Comparison of ENCODE assay signal across 9 cellular contexts in the genomic region with DNA sequence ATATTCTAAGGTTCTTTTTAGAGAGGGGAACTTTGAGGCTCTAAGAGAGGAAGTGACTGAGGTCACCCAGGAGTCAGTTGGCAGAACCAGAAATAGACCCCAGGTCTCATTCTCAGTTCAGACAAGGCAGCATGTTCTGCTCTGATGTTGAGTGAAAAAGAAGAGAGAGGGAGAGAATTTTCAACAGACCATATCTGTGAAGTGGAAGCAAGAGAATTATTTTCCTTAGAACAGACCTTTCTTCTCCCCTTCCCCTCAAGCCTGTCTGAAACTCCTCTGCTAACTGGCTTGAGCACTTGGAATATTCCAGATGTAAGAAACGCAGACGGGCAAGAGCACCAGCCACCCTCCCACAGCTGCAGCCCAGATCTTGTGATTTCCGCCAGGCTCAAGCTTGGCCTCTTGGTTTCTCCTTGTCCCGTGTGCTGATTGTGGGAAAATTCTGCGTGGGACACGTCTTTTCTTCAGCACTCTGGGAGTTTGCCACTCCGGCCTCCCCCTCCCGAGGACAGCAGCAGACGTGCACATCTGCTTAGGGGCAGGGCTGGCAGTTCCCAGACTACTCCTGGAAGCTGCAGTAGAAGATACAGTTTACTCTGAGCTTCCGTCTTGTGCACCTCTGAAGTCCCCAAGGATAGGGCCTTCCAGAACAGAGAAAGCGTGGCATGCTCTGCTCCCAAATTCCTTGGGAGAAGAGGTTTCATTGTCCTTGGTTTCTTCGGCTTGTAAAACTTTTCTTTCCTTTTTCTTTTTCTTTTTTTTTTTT. TPM values are rescaled to one million over a fixed set of nuclear protein-coding genes. Genes with fewer than 3 reads are reported as not detected.
A peak's percentile ranks its signal among the peaks of the same experiment; 100 is the strongest.
DNase-seq lines count a peak whose midpoint lies in the region; ATAC-seq and TF ChIP-seq lines count a peak whose summit lies in the region.
"Had no signal": no experiment of that assay in that cellular context is flagged by ENCODE, and none has a peak within 500 bp of the region (broad histone marks: within the 10 kb centered on the region; RNA-seq: fewer than 3 reads in every experiment).

No MANE protein-coding gene starts in this region.

- no peak for TF ChIP-seq CTCF in GM10266 (IDR thresholded peaks at IDR 0.05; ENCODE audit: control insufficient read depth, insufficient read depth, low read depth, missing control alignments)

- H3K36me3 Mint-ChIP-seq in activated naive CD8-positive, alpha-beta T cell treated with anti-CD3 and anti-CD28 coated beads, Interleukin-2, amount 10 ng/mL, durations not matched to agents 7 days and 5 days: peaks cover 11% of the 10 kb centered on the region
- H3K36me3 Mint-ChIP-seq: brain had no signal

- H3K9me3 Mint-ChIP-seq in activated naive CD8-positive, alpha-beta T cell treated with anti-CD3 and anti-CD28 coated beads, Interleukin-2, amount 10 ng/mL, durations not matched to agents 7 days and 5 days: peaks cover 8% of the 10 kb centered on the region

- in situ Hi-C loops in G401 (cut with HindIII; ENCODE audit: low sequenced_read_pairs): no loop called here

- intact Hi-C loops in posterior cingulate gyrus (cut with DNase I): no loop called here

- no peaks in the 10 kb centered on the region for H3K27me3 Mint-ChIP-seq in activated naive CD8-positive, alpha-beta T cell treated with anti-CD3 and anti-CD28 coated beads, Interleukin-2, amount 10 ng/mL, durations not matched to agents 7 days and 5 days

- H3K4me3 Mint-ChIP-seq in activated naive CD8-positive, alpha-beta T cell treated with anti-CD3 and anti-CD28 coated beads, Interleukin-2, amount 10 ng/mL, durations not matched to agents 7 days and 5 days: peak overlapping the region; percentile 82
- H3K4me3 Mint-ChIP-seq: brain had no signal

- POLR2A ChIA-PET in activated naive CD8-positive, alpha-beta T cell treated with anti-CD3 and anti-CD28 coated beads, Interleukin-2, amount 10 ng/mL, durations not matched to agents 7 days and 5 days (lab: Charles Lee): interaction anchor here (0.6 to 4.8 kb wide), 10 partner anchors 9 to 75 kb away, joined by 3 to 61 read pairs (median 6); partner anchors contain the start of gene IKZF1

- H3K4me1 Mint-ChIP-seq in activated naive CD8-positive, alpha-beta T cell treated with anti-CD3 and anti-CD28 coated beads, Interleukin-2, amount 10 ng/mL, durations not matched to agents 7 days and 5 days: peaks cover 41% of the 10 kb centered on the region
- H3K4me1 Mint-ChIP-seq: brain had no signal

- DNase-seq in GM10266 (ENCODE audit: extremely low spot score) (peak; percentile 57), posterior cingulate gyrus (no peak), LoVo (ENCODE audit: low spot score) (no peak), G401 (ENCODE audit: low spot score) (no peak), NCI-H2107 treated with DMSO at 0.1 percent for 48 hours (lab: John Stamatoyannopoulos, UW; ENCODE audit: unreplicated experiment) (no peak)
- DNase-seq in activated naive CD8-positive, alpha-beta T cell treated with anti-CD3 and anti-CD28 coated beads, Interleukin-2, amount 10 ng/mL, durations not matched to agents 7 days and 5 days: no peak

- peak; percentile 95 for ATAC-seq in GM19467 (IDR thresholded peaks at IDR 0.05; ENCODE audit: unreplicated experiment)
- peak; percentile 86 for ATAC-seq in HG03439 (IDR thresholded peaks at IDR 0.05; ENCODE audit: unreplicated experiment)
- peak; percentile 83 for ATAC-seq in activated naive CD8-positive, alpha-beta T cell treated with anti-CD3 and anti-CD28 coated beads, Interleukin-2, amount 10 ng/mL, durations not matched to agents 7 days and 5 days (ENCODE audit: low read depth)

- peak overlapping the region; percentile 86 for H3K27ac Mint-ChIP-seq in activated naive CD8-positive, alpha-beta T cell treated with anti-CD3 and anti-CD28 coated beads, Interleukin-2, amount 10 ng/mL, durations not matched to agents 7 days and 5 days
- H3K27ac Mint-ChIP-seq: brain had no signal

RNA-seq across cellular contexts. Expression of gene IKZF1, which starts 22.7 kb away (rescaled TPM):
- total RNA-seq in activated naive CD8-positive, alpha-beta T cell treated with anti-CD3 and anti-CD28 coated beads, Interleukin-2, amount 10 ng/mL, durations not matched to agents 7 days and 5 days: 100 to 1,000 TPM; 383 to 410 TPM
- not detected in 2 replicates for total RNA-seq in G401 (2014; rRNA removed; shearing (Covaris generic))

Comparison
In these comparisons a context has a peak if more than half of its experiments do, and no peak if none do; other contexts are left out.
1. RNA of gene IKZF1, which starts 22.7 kb away (total RNA-seq): 383 to 410 TPM in activated naive CD8-positive, alpha-beta T cell treated with anti-CD3 and anti-CD28 coated beads, Interleukin-2, amount 10 ng/mL, durations not matched to agents 7 days and 5 days; not detected in G401; every median in the first group is over 100 times any median in the second.
2. Peak in every context shown above with its lines, with median percentiles within 50 percentile points of each other: ATAC-seq.